Comparison of ENCODE assay signal across 27 cellular contexts in the genomic region with DNA sequence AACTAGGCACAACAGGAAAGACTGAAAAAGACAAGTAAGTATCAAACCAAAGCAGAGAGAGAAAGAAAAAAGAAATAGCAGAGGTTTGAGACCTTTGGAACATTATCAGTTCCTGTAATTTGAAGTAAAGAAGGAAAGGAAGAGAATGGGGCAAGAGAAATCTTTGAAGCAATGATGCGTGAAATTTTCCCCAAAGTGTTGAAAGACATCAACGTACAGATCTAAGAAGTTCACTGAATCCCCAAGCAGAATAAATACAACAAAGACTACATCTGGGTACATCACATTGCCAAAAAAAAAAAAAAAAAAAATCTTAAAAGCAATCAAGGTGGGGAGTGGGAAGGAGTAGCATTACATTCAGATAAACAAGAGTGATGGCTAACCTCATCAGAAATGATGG.
"Had no signal": no experiment of that assay in that cellular context is flagged by ENCODE, and none has a peak within 500 bp of the region (broad histone marks: within the 10 kb centered on the region; RNA-seq: fewer than 3 reads in every experiment).

No MANE protein-coding gene starts in this region.

- H3K9me3 Mint-ChIP-seq: immature natural killer cell; naive thymus-derived CD8-positive, alpha-beta T cell; nephron; neural crest cell; stimulated activated memory B cell treated with anti-CD40 and anti-IgM and Interleukin-4, amounts not matched to agents 10 μg/mL and 1 μg/mL and 100 μg/mL, for 72 hours; stimulated activated naive CD8-positive, alpha-beta T cell treated with anti-CD3 and anti-CD28 coated beads, Interleukin-15, amount 100 ng/mL, for 72 hours had no signal

- H3K27me3 Mint-ChIP-seq: naive thymus-derived CD8-positive, alpha-beta T cell; progenitor cell of endocrine pancreas; stimulated activated memory B cell treated with anti-CD40 and anti-IgM and Interleukin-4, amounts not matched to agents 10 μg/mL and 1 μg/mL and 100 μg/mL, for 72 hours; stimulated activated naive CD8-positive, alpha-beta T cell treated with anti-CD3 and anti-CD28 coated beads, Interleukin-15, amount 100 ng/mL, for 72 hours had no signal

- H3K36me3 ChIP-seq: right atrium auricular region had no signal

- H3K4me1 ChIP-seq: right lobe of liver had no signal

- ATAC-seq: left colon; left lung; lower lobe of right lung; naive thymus-derived CD8-positive, alpha-beta T cell; right lobe of liver; stimulated activated memory B cell treated with anti-CD40 and anti-IgM and Interleukin-4, amounts not matched to agents 10 μg/mL and 1 μg/mL and 100 μg/mL, for 72 hours; stimulated activated naive CD8-positive, alpha-beta T cell treated with anti-CD3 and anti-CD28 coated beads, Interleukin-15, amount 100 ng/mL, for 72 hours had no signal

- H3K4me1 Mint-ChIP-seq: nephron had no signal

- H3K27ac ChIP-seq: lower lobe of right lung, right atrium auricular region, right lobe of liver, transverse colon, upper lobe of left lung, vagina had no signal

- DNase-seq: hypothalamus; immature natural killer cell; kidney; left colon; left lung; lower lobe of right lung; mammary epithelial cell; mesenchymal stem cell; naive thymus-derived CD8-positive, alpha-beta T cell; occipital lobe; right lobe of liver; stimulated activated CD4-positive, alpha-beta T cell treated with anti-CD3 and anti-CD28 coated beads, Interleukin-1b, Interleukin-23, amount 100 ng/mL, for 48 hours; stimulated activated CD4-positive, alpha-beta T cell treated with anti-CD3 and anti-CD28 coated beads, Interleukin-2, amount 100 ng/mL, for 48 hours; stimulated activated CD4-positive, alpha-beta T cell treated with anti-CD3 and anti-CD28 coated beads, Interleukin-4, amount 100 ng/mL, for 4 hours; stimulated activated CD8-positive, alpha-beta memory T cell treated with anti-CD3 and anti-CD28 coated beads, Interleukin-4, amount 100 ng/mL, for 48 hours; stimulated activated naive CD4-positive, alpha-beta T cell treated with Interleukin-2 at 50 U/mL for 16 hours; stimulated activated naive CD8-positive, alpha-beta T cell treated with anti-CD3 and anti-CD28 coated beads, Interleukin-15, amount 100 ng/mL, for 72 hours; substantia nigra; transverse colon; upper lobe of left lung had no signal

- H3K27ac Mint-ChIP-seq: immature natural killer cell; nephron; progenitor cell of endocrine pancreas; stimulated activated memory B cell treated with anti-CD40 and anti-IgM and Interleukin-4, amounts not matched to agents 10 μg/mL and 1 μg/mL and 100 μg/mL, for 72 hours; stimulated activated naive CD8-positive, alpha-beta T cell treated with anti-CD3 and anti-CD28 coated beads, Interleukin-15, amount 100 ng/mL, for 72 hours had no signal

- H3K36me3 Mint-ChIP-seq: stimulated activated memory B cell treated with anti-CD40 and anti-IgM and Interleukin-4, amounts not matched to agents 10 μg/mL and 1 μg/mL and 100 μg/mL, for 72 hours had no signal

- H3K9me3 ChIP-seq: left lung, lower lobe of right lung, right atrium auricular region, right lobe of liver, transverse colon, upper lobe of left lung, vagina had no signal

- H3K27me3 ChIP-seq: left lung, right atrium auricular region, right lobe of liver, transverse colon, upper lobe of left lung, vagina had no signal

- H3K4me3 ChIP-seq: left lung, lower lobe of right lung, right atrium auricular region, right lobe of liver, smooth muscle cell, transverse colon, upper lobe of left lung, vagina had no signal

- H3K4me3 Mint-ChIP-seq: immature natural killer cell; naive thymus-derived CD8-positive, alpha-beta T cell; nephron; neural crest cell; stimulated activated memory B cell treated with anti-CD40 and anti-IgM and Interleukin-4, amounts not matched to agents 10 μg/mL and 1 μg/mL and 100 μg/mL, for 72 hours; stimulated activated naive CD8-positive, alpha-beta T cell treated with anti-CD3 and anti-CD28 coated beads, Interleukin-15, amount 100 ng/mL, for 72 hours had no signal
